In genomic region chr5:180652346-180652745, GRCh38 we compare ENCODE assay signal across 33 cellular contexts. TPM values are rescaled to one million over a fixed set of nuclear protein-coding genes. Genes with fewer than 3 reads are reported as not detected.
"Had no signal": no experiment of that assay in that cellular context is flagged by ENCODE, and none has a peak within 500 bp of the region (broad histone marks: within the 10 kb centered on the region; RNA-seq: fewer than 3 reads in every experiment).

No MANE protein-coding gene starts in this region.

- DNase-seq: activated B cell treated with CpG ODN at 0.5 μM for 24 hours; activated CD4-positive, alpha-beta memory T cell treated with anti-CD3 and anti-CD28 coated beads for 36 hours; activated CD4-positive, alpha-beta T cell treated with anti-CD3 and anti-CD28 coated beads for 4 hours; activated CD4-positive, alpha-beta T cell treated with anti-CD3 and anti-CD28 coated beads, Interleukin-2, amount 10 ng/mL, durations not matched to agents 24 days and 14 days; activated CD4-positive, alpha-beta T cell treated with anti-CD3 and anti-CD28 coated beads, Interleukin-2, amount 50 U/mL, for 1 hour; activated CD4-positive, alpha-beta T cell treated with anti-CD3 and anti-CD28 coated beads, Interleukin-2, amount 50 U/mL, for 4 hours; activated CD4-positive, CD25-positive, alpha-beta regulatory T cell treated with anti-CD3 and anti-CD28 coated beads, Interleukin-2, amount 50 U/mL, for 72 hours; activated CD8-positive, alpha-beta memory T cell treated with anti-CD3 and anti-CD28 coated beads, Interleukin-2, amount 50 U/mL, for 4 hours; activated CD8-positive, alpha-beta T cell treated with anti-CD3 and anti-CD28 coated beads for 36 hours; activated gamma-delta T cell treated with Interleukin-2 at 50 U/mL for 16 hours; activated naive CD4-positive, alpha-beta T cell; activated naive CD4-positive, alpha-beta T cell treated with anti-CD3 and anti-CD28 coated beads for 36 hours; activated naive CD4-positive, alpha-beta T cell treated with anti-CD3 and anti-CD28 coated beads, Interleukin-2, amount 50 U/mL, for 16 hours; activated naive CD8-positive, alpha-beta T cell treated with anti-CD3 and anti-CD28 coated beads for 36 hours; activated T-cell treated with anti-CD3 and anti-CD28 coated beads for 4 hours; activated T-cell treated with anti-CD3 and anti-CD28 coated beads, Interleukin-2, amount 50 U/mL, for 1 hour; activated T-cell treated with anti-CD3 and anti-CD28 coated beads, Interleukin-2, amount 50 U/mL, for 4 hours; activated T-cell treated with anti-CD3 and anti-CD28 coated beads, Interleukin-2, amount 50 U/mL, for 72 hours; adrenal gland; amniotic stem cell; aorta; body of pancreas; brain microvascular endothelial cell; central memory CD4-positive, alpha-beta T cell; T-helper 1 cell; T-helper 2 cell; T-helper 9 cell had no signal

- H3K4me3 ChIP-seq: adrenal gland, body of pancreas, breast epithelium had no signal

- H3K4me1 ChIP-seq: breast epithelium had no signal

- ATAC-seq: activated CD8-positive, alpha-beta T cell treated with anti-CD3 and anti-CD28 coated beads for 36 hours; activated naive CD4-positive, alpha-beta T cell treated with anti-CD3 and anti-CD28 coated beads, Interleukin-2, amount 50 U/mL, for 72 hours; activated T-cell treated with anti-CD3 and anti-CD28 coated beads, Interleukin-2, amount 50 U/mL, for 4 hours; activated T-cell treated with anti-CD3 and anti-CD28 coated beads, Interleukin-2, amount 50 U/mL, for 72 hours; activated T-helper 17 cell treated with anti-CD3 and anti-CD28 coated beads, Interleukin-2, amount 50 U/mL, for 72 hours; body of pancreas had no signal

- H3K36me3 ChIP-seq: adrenal gland, brain microvascular endothelial cell, breast epithelium had no signal

- FAIRE-seq: astrocyte, TTC549 had no signal

- H3K9me3 ChIP-seq: adrenal gland, body of pancreas, breast epithelium had no signal

- H3K27ac ChIP-seq: adrenal gland, body of pancreas, brain microvascular endothelial cell, breast epithelium, VCaP had no signal

RNA-seq across cellular contexts. Expression of gene FLT4, which starts 2.9 kb away (rescaled TPM):
- total RNA-seq: activated B cell treated with CpG ODN at 0.5 μM for 24 hours had no signal
